21 cellular contexts compared by ENCODE assay signal in the genomic region with DNA sequence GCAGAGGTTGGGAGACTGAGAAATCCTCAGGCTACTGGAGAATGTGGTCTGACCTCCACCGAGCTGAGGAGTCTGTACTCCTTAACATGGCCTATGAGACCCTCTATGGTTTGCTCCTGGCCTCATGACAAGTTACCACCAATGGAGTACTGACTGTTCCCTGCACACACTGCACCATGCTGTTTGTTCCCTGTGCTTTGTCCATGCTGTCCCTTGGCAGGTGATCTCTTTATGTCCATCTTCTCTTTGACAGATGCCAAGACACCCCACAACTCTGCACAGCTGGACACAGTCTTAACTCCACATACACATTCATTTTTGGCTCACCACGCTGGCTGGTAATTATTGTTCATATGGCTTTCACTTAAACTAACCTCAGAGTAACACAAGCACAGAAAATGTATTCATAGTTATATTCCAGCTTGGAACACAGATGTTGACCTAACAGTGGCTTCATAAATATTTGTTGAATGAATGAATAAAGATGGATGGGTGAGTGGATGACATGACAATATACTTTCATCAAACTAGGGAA.
DNase-seq lines count a peak whose midpoint lies in the region; ATAC-seq and TF ChIP-seq lines count a peak whose summit lies in the region.
"Had no signal": no experiment of that assay in that cellular context is flagged by ENCODE, and none has a peak within 500 bp of the region (broad histone marks: within the 10 kb centered on the region; RNA-seq: fewer than 3 reads in every experiment).

No MANE protein-coding gene starts in this region.

- peak overlapping the region; percentile 81 for H3K4me2 ChIP-seq in Loucy (ENCODE audit: low read depth, low read length, poor library complexity, severe bottlenecking)

- peaks cover 5% of the 10 kb centered on the region for H3K36me3 Mint-ChIP-seq in natural killer cell treated with Interleukin-12 subunit alpha and Interleukin-12 subunit beta and Interleukin-15 and Interleukin-18, amount 100 ng/mL, for 72 hours
- no peaks in the 10 kb centered on the region for H3K36me3 Mint-ChIP-seq in natural killer cell
- H3K36me3 Mint-ChIP-seq in stimulated activated memory B cell treated with anti-CD40 and anti-IgM and Interleukin-4, amounts not matched to agents 10 μg/mL and 1 μg/mL and 100 μg/mL, for 72 hours = peaks cover 32% of the 10 kb centered on the region
- peaks cover 22% of the 10 kb centered on the region for H3K36me3 Mint-ChIP-seq in activated CD4-positive, alpha-beta memory T cell treated with anti-CD3 and anti-CD28 coated beads for 36 hours

- no peaks in the 10 kb centered on the region for H3F3A ChIP-seq in Loucy (ENCODE audit: low read depth)

- H3K9me3 ChIP-seq in Loucy (ENCODE audit: insufficient read depth, low read depth, low read length) = no peaks in the 10 kb centered on the region
- H3K9me3 ChIP-seq in ascending aorta = no peaks in the 10 kb centered on the region
- H3K9me3 ChIP-seq: adrenal gland, mucosa of descending colon, prostate gland, tibial nerve had no signal

- H3K4me1 Mint-ChIP-seq in natural killer cell treated with Interleukin-12 subunit alpha and Interleukin-12 subunit beta and Interleukin-15 and Interleukin-18, amount 100 ng/mL, for 72 hours (ENCODE audit: low read depth in 2 of 2) = peaks cover 27 to 37% of the 10 kb centered on the region in 2 donors
- H3K4me1 Mint-ChIP-seq in natural killer cell = peaks cover 18 to 23% of the 10 kb centered on the region in 2 donors
- H3K4me1 Mint-ChIP-seq in stimulated activated memory B cell treated with anti-CD40 and anti-IgM and Interleukin-4, amounts not matched to agents 10 μg/mL and 1 μg/mL and 100 μg/mL, for 72 hours = peaks cover 41% of the 10 kb centered on the region
- peaks cover 53% of the 10 kb centered on the region for H3K4me1 Mint-ChIP-seq in activated CD4-positive, alpha-beta memory T cell treated with anti-CD3 and anti-CD28 coated beads for 36 hours (ENCODE audit: low read depth)

- H3K9me2 ChIP-seq in Loucy (replicated peaks; ENCODE audit: low read depth, low read length) = no peaks in the 10 kb centered on the region

- no peak for TF ChIP-seq CTCF in natural killer cell (IDR thresholded peaks at IDR 0.05)
- no peak for TF ChIP-seq CTCF in Loucy (conservative IDR thresholded peaks at IDR 0.05; ENCODE audit: low read length)
- TF ChIP-seq CTCF in ascending aorta (IDR thresholded peaks at IDR 0.05) = no peak

- H3K4me3 ChIP-seq in Loucy (ENCODE audit: low read length, poor library complexity, severe bottlenecking) (peak overlapping the region; percentile 67), ascending aorta (no peak overlapping the region)
- H3K4me3 ChIP-seq: adrenal gland, cardiac muscle cell, mucosa of descending colon, prostate gland, tibial nerve had no signal

- H3K27ac ChIP-seq in ascending aorta = no peak overlapping the region
- H3K27ac ChIP-seq: adrenal gland, cardiac muscle cell, prostate gland, tibial nerve had no signal

- H3K27ac Mint-ChIP-seq in natural killer cell treated with Interleukin-12 subunit alpha and Interleukin-12 subunit beta and Interleukin-15 and Interleukin-18, amount 100 ng/mL, for 72 hours = peak overlapping the region in 1 of 2 donors; percentile 13
- H3K27ac Mint-ChIP-seq in natural killer cell = no peak overlapping the region
- H3K27ac Mint-ChIP-seq in stimulated activated memory B cell treated with anti-CD40 and anti-IgM and Interleukin-4, amounts not matched to agents 10 μg/mL and 1 μg/mL and 100 μg/mL, for 72 hours = peak overlapping the region; percentile 94
- H3K27ac Mint-ChIP-seq in activated CD4-positive, alpha-beta memory T cell treated with anti-CD3 and anti-CD28 coated beads for 36 hours = no peak overlapping the region
- H3K27ac Mint-ChIP-seq: dendritic cell treated with granulocyte-macrophage colony-stimulating factor and Interleukin-4, amounts not matched to agents 40 ng/mL and 50 ng/mL, for 4 days had no signal

- no peaks in the 10 kb centered on the region for H3K9me3 Mint-ChIP-seq in natural killer cell treated with Interleukin-12 subunit alpha and Interleukin-12 subunit beta and Interleukin-15 and Interleukin-18, amount 100 ng/mL, for 72 hours
- H3K9me3 Mint-ChIP-seq in natural killer cell = no peaks in the 10 kb centered on the region
- peaks cover 5% of the 10 kb centered on the region for H3K9me3 Mint-ChIP-seq in stimulated activated memory B cell treated with anti-CD40 and anti-IgM and Interleukin-4, amounts not matched to agents 10 μg/mL and 1 μg/mL and 100 μg/mL, for 72 hours
- H3K9me3 Mint-ChIP-seq in activated CD4-positive, alpha-beta memory T cell treated with anti-CD3 and anti-CD28 coated beads for 36 hours = peaks cover 2% of the 10 kb centered on the region
- H3K9me3 Mint-ChIP-seq: dendritic cell treated with granulocyte-macrophage colony-stimulating factor and Interleukin-4, amounts not matched to agents 40 ng/mL and 50 ng/mL, for 4 days had no signal

- no peak overlapping the region for H2AFZ ChIP-seq in Loucy (ENCODE audit: low read length)

- H3K36me3 ChIP-seq in Loucy (ENCODE audit: insufficient read depth, low read length) = no peaks in the 10 kb centered on the region
- H3K36me3 ChIP-seq in ascending aorta = no peaks in the 10 kb centered on the region
- H3K36me3 ChIP-seq: adrenal gland, cardiac muscle cell, prostate gland, tibial nerve had no signal

- ATAC-seq in natural killer cell treated with Interleukin-12 subunit alpha and Interleukin-12 subunit beta and Interleukin-15 and Interleukin-18, amount 100 ng/mL, for 72 hours = peak in 1 of 2 donors; percentile 48
- no peak for ATAC-seq in natural killer cell
- peak; percentile 28 for ATAC-seq in GM21367 (IDR thresholded peaks at IDR 0.05; ENCODE audit: unreplicated experiment)
- no peak for ATAC-seq in stimulated activated memory B cell treated with anti-CD40 and anti-IgM and Interleukin-4, amounts not matched to agents 10 μg/mL and 1 μg/mL and 100 μg/mL, for 72 hours

- no peaks in the 10 kb centered on the region for H3K27me3 Mint-ChIP-seq in natural killer cell treated with Interleukin-12 subunit alpha and Interleukin-12 subunit beta and Interleukin-15 and Interleukin-18, amount 100 ng/mL, for 72 hours
- H3K27me3 Mint-ChIP-seq in natural killer cell (ENCODE audit: low read depth in 2 of 2) = no peaks in the 10 kb centered on the region
- no peaks in the 10 kb centered on the region for H3K27me3 Mint-ChIP-seq in stimulated activated memory B cell treated with anti-CD40 and anti-IgM and Interleukin-4, amounts not matched to agents 10 μg/mL and 1 μg/mL and 100 μg/mL, for 72 hours
- H3K27me3 Mint-ChIP-seq in activated CD4-positive, alpha-beta memory T cell treated with anti-CD3 and anti-CD28 coated beads for 36 hours = no peaks in the 10 kb centered on the region
- H3K27me3 Mint-ChIP-seq: dendritic cell treated with granulocyte-macrophage colony-stimulating factor and Interleukin-4, amounts not matched to agents 40 ng/mL and 50 ng/mL, for 4 days had no signal

- CTCF ChIA-PET in activated CD4-positive, alpha-beta memory T cell treated with anti-CD3 and anti-CD28 coated beads for 36 hours (lab: Charles Lee) = interaction anchor here (4.1 kb wide), 1 partner anchor 9 kb away, joined by 19 read pairs; no protein-coding TSS in a partner anchor

- peak overlapping the region; percentile 5 for H3K4me3 Mint-ChIP-seq in natural killer cell treated with Interleukin-12 subunit alpha and Interleukin-12 subunit beta and Interleukin-15 and Interleukin-18, amount 100 ng/mL, for 72 hours
- no peak overlapping the region for H3K4me3 Mint-ChIP-seq in natural killer cell
- no peak overlapping the region for H3K4me3 Mint-ChIP-seq in stimulated activated memory B cell treated with anti-CD40 and anti-IgM and Interleukin-4, amounts not matched to agents 10 μg/mL and 1 μg/mL and 100 μg/mL, for 72 hours
- no peak overlapping the region for H3K4me3 Mint-ChIP-seq in activated CD4-positive, alpha-beta memory T cell treated with anti-CD3 and anti-CD28 coated beads for 36 hours
- H3K4me3 Mint-ChIP-seq: dendritic cell treated with granulocyte-macrophage colony-stimulating factor and Interleukin-4, amounts not matched to agents 40 ng/mL and 50 ng/mL, for 4 days had no signal

- POLR2A ChIA-PET in activated CD4-positive, alpha-beta memory T cell treated with anti-CD3 and anti-CD28 coated beads for 36 hours (lab: Charles Lee) = interaction anchor here (1.1 kb wide), 1 partner anchor 196 kb away, joined by 3 read pairs; no protein-coding TSS in a partner anchor

- no peaks in the 10 kb centered on the region for H3K79me2 ChIP-seq in Loucy (ENCODE audit: insufficient read depth, low read length)

- H3K4me1 ChIP-seq in Loucy (ENCODE audit: insufficient read depth, low read length, poor library complexity, severe bottlenecking) (peaks cover 39% of the 10 kb centered on the region), ascending aorta (peaks cover 0 to 21% of the 10 kb centered on the region in 2 donors)
- H3K4me1 ChIP-seq: prostate gland had no signal

- H4K20me1 ChIP-seq in Loucy (ENCODE audit: insufficient read depth, low read length, poor library complexity, severe bottlenecking) = no peaks in the 10 kb centered on the region

- intact Hi-C loops in natural killer cell (cut with micrococcal nuclease) (no loop called here), ascending aorta (cut with DNase I) (no loop called here)
- intact Hi-C loops in activated CD4-positive, alpha-beta memory T cell treated with anti-CD3 and anti-CD28 coated beads for 36 hours (cut with micrococcal nuclease) = no loop called here

- H3K27me3 ChIP-seq in Loucy (ENCODE audit: insufficient read depth, low read length, poor library complexity, severe bottlenecking) (no peaks in the 10 kb centered on the region), ascending aorta (no peaks in the 10 kb centered on the region)
- H3K27me3 ChIP-seq: adrenal gland, cardiac muscle cell, tibial nerve had no signal

- no peak for DNase-seq in natural killer cell treated with Interleukin-12 subunit alpha and Interleukin-12 subunit beta and Interleukin-15 and Interleukin-18, amount 100 ng/mL, for 72 hours (ENCODE audit: low spot score)
- DNase-seq in natural killer cell = no peak
- no peak for DNase-seq in ascending aorta (ENCODE audit: low spot score in 2 of 2)
- no peak for DNase-seq in activated CD4-positive, alpha-beta memory T cell treated with anti-CD3 and anti-CD28 coated beads for 36 hours
- DNase-seq in GF-D8 (lab: John Stamatoyannopoulos, UW) = no peak
- DNase-seq: activated CD8-positive, alpha-beta memory T cell treated with anti-CD3 and anti-CD28 coated beads, Interleukin-2, amount 50 U/mL, for 4 hours; activated effector memory CD4-positive, alpha-beta T cell treated with Interleukin-2 at 50 U/mL for 16 hours; adrenal gland; C1 segment of cervical spinal cord; mucosa of descending colon; NCI-H1417 treated with DMSO at 0.1 percent for 48 hours; stimulated activated CD4-positive, alpha-beta T cell treated with anti-CD3 and anti-CD28 coated beads, Interleukin-1b, Interleukin-23, amount 100 ng/mL, for 48 hours; stimulated activated naive CD4-positive, alpha-beta T cell treated with Interleukin-2 at 50 U/mL for 16 hours; SW 1271 had no signal

- no peak overlapping the region for H3K9ac ChIP-seq in Loucy (ENCODE audit: low read depth, low read length, poor library complexity, severe bottlenecking)
